Comparison of ENCODE assay signal across 26 cellular contexts in the genomic region with DNA sequence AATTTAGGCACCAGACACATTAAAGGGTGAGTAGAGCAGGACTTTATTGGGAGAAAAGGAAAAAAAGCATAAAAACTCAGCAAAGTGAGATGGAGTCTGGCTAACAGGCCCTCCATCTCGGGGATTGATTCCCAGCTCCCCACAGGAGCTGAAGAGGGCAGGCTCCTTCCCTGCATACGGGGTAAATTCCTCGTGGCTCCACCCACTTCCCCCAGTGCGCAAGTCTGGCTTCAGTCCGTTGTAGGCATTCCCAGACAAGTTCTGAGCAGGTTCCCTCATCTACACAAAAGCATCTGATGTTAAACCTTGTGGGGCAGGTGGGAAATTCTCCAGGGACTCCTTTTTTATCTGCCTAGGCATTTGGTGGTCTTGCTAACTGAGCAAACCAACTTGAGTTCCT.
DNase-seq lines count a peak whose midpoint lies in the region; ATAC-seq, FAIRE-seq and TF ChIP-seq lines count a peak whose summit lies in the region.
"Had no signal": no experiment of that assay in that cellular context is flagged by ENCODE, and none has a peak within 500 bp of the region (broad histone marks: within the 10 kb centered on the region; RNA-seq: fewer than 3 reads in every experiment).

No MANE protein-coding gene starts in this region.

- TF ChIP-seq EP300 in H1 (IDR thresholded peaks at IDR 0.05; ENCODE audit: borderline replicate concordance in 1 of 2, low read depth in 2 of 2, low read length in 2 of 2): no peak

- no peak overlapping the region for H4K5ac ChIP-seq in H1 (ENCODE audit: insufficient read length, low read depth, low read length)

- no peak overlapping the region for H3K4me3 ChIP-seq in GM23338
- H3K4me3 ChIP-seq in H1 (ENCODE audit: extremely low read depth in 1 of 4, insufficient read depth in 2 of 4, low read depth in 3 of 4, low read length in 4 of 4): no peak overlapping the region
- H3K4me3 ChIP-seq: A549; BLaER1 treated with 17β-estradiol and CSF1 and Interleukin-3, amounts not matched to agents 10 nM and 100 nM; GM12878 had no signal

- no peaks in the 10 kb centered on the region for H3K79me1 ChIP-seq in H1 (ENCODE audit: low read depth, low read length)

- H3F3A ChIP-seq in GM23338 (replicated peaks; ENCODE audit: low read depth): no peaks in the 10 kb centered on the region

- H3K9ac ChIP-seq in H1 (replicated peaks in 1 of 4; ENCODE audit: extremely low read depth in 1 of 4, low read depth in 3 of 4, low read length in 3 of 4): no peak overlapping the region
- H3K9ac ChIP-seq: BLaER1 treated with 17β-estradiol and CSF1 and Interleukin-3, amounts not matched to agents 10 nM and 100 nM had no signal

- POLR2A ChIA-PET in WTC11 (lab: Charles Lee): no interaction called here
- POLR2A ChIA-PET in H1 (lab: Charles Lee; ENCODE audit: partially characterized antibody): no interaction called here

- H2AK5ac ChIP-seq in H1 (ENCODE audit: low read depth, low read length): no peak overlapping the region

- no peak overlapping the region for H4K8ac ChIP-seq in H1 (ENCODE audit: extremely low read depth, insufficient read depth, low read length)

- H3K36me3 ChIP-seq in GM23338 (ENCODE audit: insufficient read depth) (no peaks in the 10 kb centered on the region), H1 (ENCODE audit: control insufficient read depth in 2 of 4, insufficient read depth in 4 of 4, low read length in 3 of 4) (no peaks in the 10 kb centered on the region)
- H3K36me3 ChIP-seq: BE2C; BLaER1 treated with 17β-estradiol and CSF1 and Interleukin-3, amounts not matched to agents 10 nM and 100 nM had no signal

- no peaks in the 10 kb centered on the region for H3K4me1 ChIP-seq in GM23338 (ENCODE audit: insufficient read depth)
- H3K4me1 ChIP-seq in H1 (replicated peaks in 1 of 4; ENCODE audit: control insufficient read depth in 3 of 4, insufficient read depth in 4 of 4, low read length in 3 of 4): no peaks in the 10 kb centered on the region
- H3K4me1 ChIP-seq: A549; BE2C; BLaER1 treated with 17β-estradiol and CSF1 and Interleukin-3, amounts not matched to agents 10 nM and 100 nM had no signal

- H3K9me3 Mint-ChIP-seq in GM23338 (no peaks in the 10 kb centered on the region), WTC11 (no peaks in the 10 kb centered on the region)
- no peaks in the 10 kb centered on the region for H3K9me3 Mint-ChIP-seq in stimulated activated memory B cell treated with anti-CD40 and anti-IgM and Interleukin-4, amounts not matched to agents 10 μg/mL and 1 μg/mL and 100 μg/mL, for 72 hours
- H3K9me3 Mint-ChIP-seq: H9, HFFc6 had no signal

- H3K14ac ChIP-seq in H1 (ENCODE audit: insufficient read length): no peak overlapping the region

- no peak overlapping the region for H3K27ac ChIP-seq in GM23338 (ENCODE audit: low read depth)
- no peak overlapping the region for H3K27ac ChIP-seq in H1 (ENCODE audit: low read depth, low read length)
- H3K27ac ChIP-seq: A549; BLaER1 treated with 17β-estradiol and CSF1 and Interleukin-3, amounts not matched to agents 10 nM and 100 nM had no signal

- H3K9me2 ChIP-seq in GM23338 (ENCODE audit: insufficient read depth): no peaks in the 10 kb centered on the region

- H2BK120ac ChIP-seq in H1 (replicated peaks; ENCODE audit: low read depth, low read length): no peak overlapping the region

- no peak for TF ChIP-seq POLR2A in H1 (IDR thresholded peaks at IDR 0.05; ENCODE audit: control extremely low read depth in 1 of 2, low read depth in 2 of 2, low read length in 2 of 2)

- H2AFZ ChIP-seq in GM23338: peak overlapping the region; percentile 80
- H2AFZ ChIP-seq in H1 (ENCODE audit: low read length): peak overlapping the region; percentile 11; the same call in 1 of the 2 replicates

- H3K23ac ChIP-seq in H1 (ENCODE audit: insufficient read length): no peak overlapping the region

- no peaks in the 10 kb centered on the region for H3K79me2 ChIP-seq in GM23338 (replicated peaks; ENCODE audit: insufficient read depth)
- H3K79me2 ChIP-seq in H1 (ENCODE audit: control insufficient read depth in 1 of 2, insufficient read depth in 2 of 2, low read length in 2 of 2): no peaks in the 10 kb centered on the region

- H3K4me2 ChIP-seq in GM23338: no peak overlapping the region
- no peak overlapping the region for H3K4me2 ChIP-seq in H1 (ENCODE audit: insufficient read depth in 1 of 2, low read depth in 2 of 2, low read length in 2 of 2)
- H3K4me2 ChIP-seq: A549; BLaER1 treated with 17β-estradiol and CSF1 and Interleukin-3, amounts not matched to agents 10 nM and 100 nM had no signal

- CTCF ChIA-PET in WTC11 (lab: Charles Lee): interaction anchor here (0.8 kb wide), 1 partner anchor 11 kb away, joined by 3 read pairs; no protein-coding TSS in a partner anchor
- CTCF ChIA-PET in H1 (lab: Charles Lee; ENCODE audit: partially characterized antibody): interaction anchor here (3.1 kb wide), 1 partner anchor 11 kb away, joined by 15 read pairs; no protein-coding TSS in a partner anchor

- no peaks in the 10 kb centered on the region for H3K27me3 ChIP-seq in GM23338 (ENCODE audit: insufficient read depth)
- H3K27me3 ChIP-seq in H1 (replicated peaks in 1 of 4; ENCODE audit: control insufficient read depth in 3 of 4, extremely low read depth in 1 of 4, insufficient read depth in 3 of 4, low read length in 3 of 4): no peaks in the 10 kb centered on the region
- H3K27me3 ChIP-seq: BE2C; BLaER1 treated with 17β-estradiol and CSF1 and Interleukin-3, amounts not matched to agents 10 nM and 100 nM had no signal

- H3K36me3 Mint-ChIP-seq in GM23338 (ENCODE audit: low read depth) (no peaks in the 10 kb centered on the region), WTC11 (no peaks in the 10 kb centered on the region)
- H3K36me3 Mint-ChIP-seq in stimulated activated memory B cell treated with anti-CD40 and anti-IgM and Interleukin-4, amounts not matched to agents 10 μg/mL and 1 μg/mL and 100 μg/mL, for 72 hours: no peaks in the 10 kb centered on the region
- H3K36me3 Mint-ChIP-seq: CD14-positive monocyte; CD8-positive, alpha-beta memory T cell had no signal

- H3K56ac ChIP-seq in H1 (replicated peaks; ENCODE audit: insufficient read length, low read depth, low read length): no peak overlapping the region

- no peak for ATAC-seq in GM23338
- ATAC-seq in WTC11: peak; percentile 81
- ATAC-seq in GM18517 (IDR thresholded peaks at IDR 0.05; ENCODE audit: unreplicated experiment): no peak
- ATAC-seq in stimulated activated memory B cell treated with anti-CD40 and anti-IgM and Interleukin-4, amounts not matched to agents 10 μg/mL and 1 μg/mL and 100 μg/mL, for 72 hours: no peak
- ATAC-seq in GM19023 (IDR thresholded peaks at IDR 0.05; ENCODE audit: unreplicated experiment): no peak
- ATAC-seq: A549, GM12878, HCT116 had no signal

- H4K91ac ChIP-seq in H1 (replicated peaks; ENCODE audit: insufficient read length, low read length): no peak overlapping the region

- no peak overlapping the region for H2BK15ac ChIP-seq in H1 (ENCODE audit: low read length)

- H2BK12ac ChIP-seq in H1 (ENCODE audit: low read depth, low read length): no peak overlapping the region

- no peak for FAIRE-seq in H1 (lab: Jason Lieb, UNC)
- FAIRE-seq: A549, D721Med, GM12878 had no signal

- H2BK20ac ChIP-seq in H1 (ENCODE audit: low read length): no peak overlapping the region

- DNase-seq in GM23338 (ENCODE audit: low spot score) (no peak), M059J (ENCODE audit: low read depth) (peak; percentile 3), WTC11 (ENCODE audit: low spot score) (no peak), H1 (ENCODE audit: low read depth in 1 of 2, low spot score in 2 of 2) (no peak), glomerular visceral epithelial cell (ENCODE audit: extremely low spot score) (no peak)
- DNase-seq: 8988T; ACHN; AML-193; BE2C; CD4-positive, alpha-beta T cell; CD8-positive, alpha-beta memory T cell; DMS 273 treated with DMSO at 0.1 percent for 48 hours; DMS79; EL; GDM1; H9; HFFc6 had no signal

- H3K4me3 Mint-ChIP-seq in GM23338 (no peak overlapping the region), WTC11 (no peak overlapping the region)
- H3K4me3 Mint-ChIP-seq in stimulated activated memory B cell treated with anti-CD40 and anti-IgM and Interleukin-4, amounts not matched to agents 10 μg/mL and 1 μg/mL and 100 μg/mL, for 72 hours: no peak overlapping the region
- H3K4me3 Mint-ChIP-seq: CD14-positive monocyte; CD4-positive, alpha-beta T cell; CD8-positive, alpha-beta memory T cell; H9; HFFc6 had no signal

- H3K23me2 ChIP-seq in H1 (ENCODE audit: low read depth, low read length): no peaks in the 10 kb centered on the region; the same call in 1 of the 2 replicates

- no peak for TF ChIP-seq CTCF in GM23338 (conservative IDR thresholded peaks at IDR 0.05; ENCODE audit: low read depth in 2 of 2)
- no peak for TF ChIP-seq CTCF in WTC11 (IDR thresholded peaks at IDR 0.05)
- TF ChIP-seq CTCF in H1 (IDR thresholded peaks at IDR 0.05; ENCODE audit: control extremely low read depth in 1 of 3, insufficient read depth in 1 of 3, low read depth in 1 of 3, low read length in 3 of 3): no peak

- WGBS in H1 (ENCODE audit: extremely low coverage in 1 of 2, insufficient coverage in 1 of 2, insufficient read length in 1 of 2, insufficient replicate concordance in 2 of 2, low coverage in 1 of 2, low lambda C conversion rate in 2 of 2, missing lambda C conversion rate in 1 of 2), 2 experiments: 89% methylated on average over 5 of the region's 5 CpGs; no CpG with 5 or more reads in 1 of the 2 experiments

- H3K27me3 Mint-ChIP-seq in GM23338 (ENCODE audit: insufficient read depth, low read depth, poor library complexity) (peaks cover 1% of the 10 kb centered on the region), WTC11 (ENCODE audit: low read depth) (no peaks in the 10 kb centered on the region)
- no peaks in the 10 kb centered on the region for H3K27me3 Mint-ChIP-seq in stimulated activated memory B cell treated with anti-CD40 and anti-IgM and Interleukin-4, amounts not matched to agents 10 μg/mL and 1 μg/mL and 100 μg/mL, for 72 hours
- H3K27me3 Mint-ChIP-seq: CD4-positive, alpha-beta T cell; CD8-positive, alpha-beta memory T cell had no signal

- H3K18ac ChIP-seq in H1 (ENCODE audit: extremely low read depth, low read length): no peak overlapping the region

- H4K20me1 ChIP-seq in GM23338 (replicated peaks; ENCODE audit: insufficient read depth) (no peaks in the 10 kb centered on the region), H1 (replicated peaks in 1 of 2; ENCODE audit: control insufficient read depth in 1 of 2, insufficient read depth in 2 of 2, low read length in 2 of 2) (no peaks in the 10 kb centered on the region)
- H4K20me1 ChIP-seq: BLaER1 treated with 17β-estradiol and CSF1 and Interleukin-3, amounts not matched to agents 10 nM and 100 nM had no signal

- H3K27ac Mint-ChIP-seq in GM23338: no peak overlapping the region
- H3K27ac Mint-ChIP-seq in WTC11: no peak overlapping the region
- no peak overlapping the region for H3K27ac Mint-ChIP-seq in stimulated activated memory B cell treated with anti-CD40 and anti-IgM and Interleukin-4, amounts not matched to agents 10 μg/mL and 1 μg/mL and 100 μg/mL, for 72 hours
- H3K27ac Mint-ChIP-seq: CD14-positive monocyte; CD4-positive, alpha-beta T cell; CD8-positive, alpha-beta memory T cell; H9; HFFc6 had no signal

- no peaks in the 10 kb centered on the region for H3K9me3 ChIP-seq in H1 (ENCODE audit: insufficient read depth in 2 of 2, low read depth in 1 of 2, low read length in 1 of 2)
- H3K9me3 ChIP-seq: A549; BE2C; BLaER1 treated with 17β-estradiol and CSF1 and Interleukin-3, amounts not matched to agents 10 nM and 100 nM had no signal

- no peak overlapping the region for H3K4ac ChIP-seq in H1 (replicated peaks; ENCODE audit: insufficient read length, low read depth, low read length)

- H3K4me1 Mint-ChIP-seq in GM23338: no peaks in the 10 kb centered on the region; the same call in 2 of the 3 replicates
- peaks cover 2% of the 10 kb centered on the region; the same call in 1 of the 2 replicates for H3K4me1 Mint-ChIP-seq in WTC11
- H3K4me1 Mint-ChIP-seq in stimulated activated memory B cell treated with anti-CD40 and anti-IgM and Interleukin-4, amounts not matched to agents 10 μg/mL and 1 μg/mL and 100 μg/mL, for 72 hours: no peaks in the 10 kb centered on the region
- H3K4me1 Mint-ChIP-seq: CD14-positive monocyte; CD8-positive, alpha-beta memory T cell; H9 had no signal

- no peak overlapping the region for H2BK5ac ChIP-seq in H1 (ENCODE audit: low read depth, low read length)

- TF ChIP-seq RAD21 in H1 (IDR thresholded peaks at IDR 0.05 in 1 of 2, conservative IDR thresholded peaks at IDR 0.05 in 1 of 2; ENCODE audit: low read depth in 2 of 2, low read length in 2 of 2): no peak
